ENCODE assay signal across 1 cellular context in the genomic region with DNA sequence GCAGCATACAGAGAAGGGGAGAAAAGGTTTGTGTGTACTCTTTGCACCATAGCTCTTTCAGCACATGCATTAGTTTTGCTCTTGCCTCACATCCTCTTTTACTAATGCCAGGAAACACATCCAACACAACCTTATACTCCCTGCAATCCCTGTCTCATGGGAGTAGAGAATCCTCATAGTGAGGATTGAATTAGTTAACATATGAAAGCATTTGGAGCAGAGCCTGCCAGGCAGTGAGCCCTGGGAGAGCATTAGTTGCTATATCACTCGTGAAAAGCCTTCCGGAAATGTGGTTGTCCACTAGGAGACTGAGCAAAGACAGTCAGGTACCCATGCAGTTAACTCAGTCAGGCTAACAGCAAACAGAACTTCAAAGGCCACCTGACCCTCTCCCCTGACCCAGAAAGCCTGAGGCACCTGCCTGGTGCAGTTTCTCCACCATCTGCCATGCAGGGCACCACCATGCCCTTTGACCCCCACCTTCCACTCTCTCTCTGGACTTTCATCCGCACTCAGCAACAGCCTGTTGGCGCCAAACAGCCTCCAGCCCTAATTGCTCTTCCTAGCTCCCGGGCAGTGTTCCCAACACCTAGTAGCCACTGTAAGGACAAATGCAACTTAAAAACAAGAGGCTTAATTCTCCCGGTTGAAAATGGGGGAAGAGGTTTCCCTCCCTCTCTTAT.
TF ChIP-seq lines count a peak whose summit lies in the region.

No MANE protein-coding gene starts in this region.

TF ChIP-seq in HepG2, 621 proteins besides CTCF, POLR2A, EP300 and RAD21 (continued from another document and continues in another):
- no peak; the same call in 1 of the 2 replicates for TF ChIP-seq ZBTB4 (CRISPR knock-in tag; IDR thresholded peaks at IDR 0.05; ENCODE audit: borderline replicate concordance)
- TF ChIP-seq TBP (CRISPR knock-in tag; IDR thresholded peaks at IDR 0.05): no peak
- no peak for TF ChIP-seq HNRNPLL (IDR thresholded peaks at IDR 0.05; ENCODE audit: low read depth, low read length, poor library complexity, severe bottlenecking)
- peak; percentile 68; the same call in 1 of the 2 replicates for TF ChIP-seq ZNF274 (CRISPR knock-in tag; IDR thresholded peaks at IDR 0.05)
- no peak for TF ChIP-seq FLYWCH1 (CRISPR knock-in tag; IDR thresholded peaks at IDR 0.05)
- TF ChIP-seq BCL3 (CRISPR knock-in tag; IDR thresholded peaks at IDR 0.05): peak; percentile 61; the same call in 1 of the 2 replicates
- TF ChIP-seq KDM2A (CRISPR knock-in tag; IDR thresholded peaks at IDR 0.05; ENCODE audit: borderline replicate concordance, low read depth): peak; percentile 63; the same call in 1 of the 2 replicates
- TF ChIP-seq ZNF484 (CRISPR knock-in tag; IDR thresholded peaks at IDR 0.05; ENCODE audit: borderline replicate concordance, low read depth): no peak
- TF ChIP-seq SP140L (CRISPR knock-in tag; IDR thresholded peaks at IDR 0.05; ENCODE audit: borderline replicate concordance): no peak
- TF ChIP-seq ZFAT (CRISPR knock-in tag; conservative IDR thresholded peaks at IDR 0.05): no peak
- peak; percentile 90 for TF ChIP-seq ZEB1 (IDR thresholded peaks at IDR 0.05; ENCODE audit: insufficient replicate concordance, low read depth)
- TF ChIP-seq NFIB (CRISPR knock-in tag; IDR thresholded peaks at IDR 0.05; ENCODE audit: borderline replicate concordance): no peak
- TF ChIP-seq HMG20B (CRISPR knock-in tag; conservative IDR thresholded peaks at IDR 0.05): peak; percentile 82
- TF ChIP-seq POLR2AphosphoS2 (IDR thresholded peaks at IDR 0.05; ENCODE audit: low read depth, low read length): no peak
- TF ChIP-seq SMYD3 (CRISPR knock-in tag; IDR thresholded peaks at IDR 0.05): no peak
- no peak for TF ChIP-seq MBD4 (IDR thresholded peaks at IDR 0.05; ENCODE audit: borderline replicate concordance, low read length)
- TF ChIP-seq SNAPC4 (CRISPR knock-in tag; IDR thresholded peaks at IDR 0.05): 0 out of 2 replicates have a peak, but pooled peaks have one; percentile 28
- no peak for TF ChIP-seq MTF1 (CRISPR knock-in tag; IDR thresholded peaks at IDR 0.05)
- TF ChIP-seq SIX4 (CRISPR knock-in tag; IDR thresholded peaks at IDR 0.05): peak; percentile 92
- no peak for TF ChIP-seq ZNF367 (CRISPR knock-in tag; IDR thresholded peaks at IDR 0.05; ENCODE audit: borderline replicate concordance)
- no peak; the same call in 1 of the 2 replicates for TF ChIP-seq ZFY (CRISPR knock-in tag; IDR thresholded peaks at IDR 0.05)
- no peak for TF ChIP-seq ZNF879 (CRISPR knock-in tag; IDR thresholded peaks at IDR 0.05)
- no peak for TF ChIP-seq THYN1 (CRISPR knock-in tag; IDR thresholded peaks at IDR 0.05; ENCODE audit: borderline replicate concordance, low read depth)
- TF ChIP-seq XRCC5 (optimal IDR thresholded peaks at IDR 0.05; ENCODE audit: low read length): peak; percentile 87
- no peak for TF ChIP-seq ZNF550 (CRISPR knock-in tag; IDR thresholded peaks at IDR 0.05; ENCODE audit: borderline replicate concordance)
- TF ChIP-seq TAF15 (IDR thresholded peaks at IDR 0.05; ENCODE audit: low read depth, low read length, poor library complexity, severe bottlenecking): no peak
- TF ChIP-seq ZNF570 (CRISPR knock-in tag; IDR thresholded peaks at IDR 0.05; ENCODE audit: borderline replicate concordance): no peak
- no peak for TF ChIP-seq ZBTB10 (CRISPR knock-in tag; IDR thresholded peaks at IDR 0.05; ENCODE audit: borderline replicate concordance)
- TF ChIP-seq E2F1 (CRISPR knock-in tag; IDR thresholded peaks at IDR 0.05): peak; percentile 96
- peak; percentile 92 for TF ChIP-seq ZKSCAN8 (CRISPR knock-in tag; IDR thresholded peaks at IDR 0.05; ENCODE audit: borderline replicate concordance)
- TF ChIP-seq RELA (CRISPR knock-in tag; IDR thresholded peaks at IDR 0.05): no peak
- no peak for TF ChIP-seq REL (CRISPR knock-in tag; conservative IDR thresholded peaks at IDR 0.05)
- no peak for TF ChIP-seq ZBTB8A (CRISPR knock-in tag; IDR thresholded peaks at IDR 0.05; ENCODE audit: borderline replicate concordance, low read depth)
- peak; percentile 75; the same call in 1 of the 2 replicates for TF ChIP-seq AKAP8 (CRISPR knock-in tag; IDR thresholded peaks at IDR 0.05)
- peak; percentile 89; the same call in 1 of the 2 replicates for TF ChIP-seq CBX5 (CRISPR knock-in tag; IDR thresholded peaks at IDR 0.05; ENCODE audit: borderline replicate concordance)
- no peak for TF ChIP-seq FOXA1 (IDR thresholded peaks at IDR 0.05)
- peak; percentile 71 for TF ChIP-seq FOXA1 (CRISPR knock-in tag; IDR thresholded peaks at IDR 0.05)
- TF ChIP-seq ZNF460 (CRISPR knock-in tag; IDR thresholded peaks at IDR 0.05; ENCODE audit: borderline replicate concordance): no peak
- TF ChIP-seq, protein P1, sequence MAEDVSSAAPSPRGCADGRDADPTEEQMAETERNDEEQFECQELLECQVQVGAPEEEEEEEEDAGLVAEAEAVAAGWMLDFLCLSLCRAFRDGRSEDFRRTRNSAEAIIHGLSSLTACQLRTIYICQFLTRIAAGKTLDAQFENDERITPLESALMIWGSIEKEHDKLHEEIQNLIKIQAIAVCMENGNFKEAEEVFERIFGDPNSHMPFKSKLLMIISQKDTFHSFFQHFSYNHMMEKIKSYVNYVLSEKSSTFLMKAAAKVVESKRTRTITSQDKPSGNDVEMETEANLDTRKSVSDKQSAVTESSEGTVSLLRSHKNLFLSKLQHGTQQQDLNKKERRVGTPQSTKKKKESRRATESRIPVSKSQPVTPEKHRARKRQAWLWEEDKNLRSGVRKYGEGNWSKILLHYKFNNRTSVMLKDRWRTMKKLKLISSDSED (CRISPR knock-in tag; IDR thresholded peaks at IDR 0.05): no peak
- TF ChIP-seq ZFP36 (IDR thresholded peaks at IDR 0.05; ENCODE audit: borderline replicate concordance, low read depth, low read length, partially characterized antibody): no peak
- TF ChIP-seq TSC22D2 (CRISPR knock-in tag; IDR thresholded peaks at IDR 0.05; ENCODE audit: borderline replicate concordance): no peak
- TF ChIP-seq ZNF598 (CRISPR knock-in tag; IDR thresholded peaks at IDR 0.05; ENCODE audit: borderline replicate concordance): no peak
- TF ChIP-seq ZNF12 (CRISPR knock-in tag; IDR thresholded peaks at IDR 0.05): peak; percentile 77
- TF ChIP-seq DPF2 (CRISPR knock-in tag; IDR thresholded peaks at IDR 0.05; ENCODE audit: borderline replicate concordance, low read depth): peak; percentile 95
- TF ChIP-seq ZNF878 (CRISPR knock-in tag; IDR thresholded peaks at IDR 0.05): peak; percentile 84; the same call in 1 of the 2 replicates
- TF ChIP-seq MED8 (CRISPR knock-in tag; IDR thresholded peaks at IDR 0.05; ENCODE audit: insufficient replicate concordance): peak; percentile 86
